Comparison of ENCODE assay signal across 24 cellular contexts in the genomic region with DNA sequence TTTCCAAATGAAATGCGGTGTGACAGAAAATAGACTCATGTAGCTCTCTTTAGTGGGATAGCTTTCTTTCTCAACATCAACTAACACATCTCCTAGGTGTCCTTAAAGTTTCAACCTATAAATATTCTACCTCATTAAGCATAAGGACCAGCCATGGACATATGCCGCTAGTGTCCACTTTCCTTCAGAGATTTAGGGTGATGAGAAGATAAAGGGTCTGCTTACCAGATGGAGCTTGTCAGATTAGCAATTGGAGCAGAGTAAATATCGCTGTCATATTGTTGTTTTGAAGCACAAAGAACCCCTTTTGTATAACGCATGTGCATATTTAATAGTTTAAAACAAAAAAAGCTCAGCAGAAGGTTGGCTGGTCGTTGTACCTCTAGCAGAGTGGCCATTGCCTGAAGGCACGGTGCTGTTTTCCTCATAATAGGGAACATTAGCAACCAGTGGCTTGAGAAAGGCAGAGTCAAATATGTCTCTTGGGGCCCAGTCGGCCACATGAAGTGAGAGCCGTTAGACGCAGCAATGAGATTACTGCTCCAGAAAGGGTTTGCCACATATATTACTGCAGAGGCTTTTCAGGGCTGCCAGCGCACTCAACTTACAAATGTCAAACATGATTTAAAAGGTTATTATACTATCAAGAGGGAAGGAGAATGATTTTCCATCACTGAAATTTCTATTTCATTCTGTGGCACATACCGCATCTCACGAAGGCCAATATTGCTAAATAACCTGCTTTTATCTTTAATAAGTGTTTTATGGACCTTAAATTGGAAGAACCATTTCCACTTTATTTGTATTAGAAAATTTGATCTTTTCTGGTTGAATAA.
DNase-seq lines count a peak whose midpoint lies in the region; TF ChIP-seq lines count a peak whose summit lies in the region.
"Had no signal": no experiment of that assay in that cellular context is flagged by ENCODE, and none has a peak within 500 bp of the region (broad histone marks: within the 10 kb centered on the region; RNA-seq: fewer than 3 reads in every experiment).

No MANE protein-coding gene starts in this region.

- H3K9me3 ChIP-seq in BE2C (no peaks in the 10 kb centered on the region), endodermal cell (ENCODE audit: control insufficient read depth, low read length) (no peaks in the 10 kb centered on the region)
- H3K9me3 ChIP-seq: MG63, mucosa of descending colon, suprapubic skin had no signal

- no peak overlapping the region for H3K27ac Mint-ChIP-seq in endodermal cell
- no peak overlapping the region for H3K27ac Mint-ChIP-seq in immature natural killer cell
- H3K27ac Mint-ChIP-seq: activated CD4-positive, alpha-beta T cell treated with anti-CD3 and anti-CD28 coated beads for 36 hours; activated CD8-positive, alpha-beta memory T cell treated with anti-CD3 and anti-CD28 coated beads, Interleukin-2, amount 10 ng/mL, durations not matched to agents 7 days and 5 days; activated naive CD4-positive, alpha-beta T cell treated with anti-CD3 and anti-CD28 coated beads, Interleukin-2, amount 50 U/mL, for 24 hours; stimulated activated memory B cell treated with anti-CD40 and anti-IgM and Interleukin-4, amounts not matched to agents 10 μg/mL and 1 μg/mL and 100 μg/mL, for 72 hours had no signal

- H3K27ac ChIP-seq in endodermal cell (ENCODE audit: low read depth, low read length), result peak overlapping the region; percentile 63
- H3K27ac ChIP-seq: suprapubic skin had no signal

- H3K36me3 Mint-ChIP-seq in endodermal cell (ENCODE audit: low read depth) (no peaks in the 10 kb centered on the region), immature natural killer cell (no peaks in the 10 kb centered on the region)
- H3K36me3 Mint-ChIP-seq: activated CD8-positive, alpha-beta memory T cell treated with anti-CD3 and anti-CD28 coated beads, Interleukin-2, amount 10 ng/mL, durations not matched to agents 7 days and 5 days; activated naive CD4-positive, alpha-beta T cell treated with anti-CD3 and anti-CD28 coated beads, Interleukin-2, amount 50 U/mL, for 24 hours; stimulated activated memory B cell treated with anti-CD40 and anti-IgM and Interleukin-4, amounts not matched to agents 10 μg/mL and 1 μg/mL and 100 μg/mL, for 72 hours had no signal

- H3K9me3 Mint-ChIP-seq in endodermal cell (no peaks in the 10 kb centered on the region), immature natural killer cell (peaks cover 1 to 27% (median 6%) of the 10 kb centered on the region in 6 donors)
- H3K9me3 Mint-ChIP-seq: activated naive CD4-positive, alpha-beta T cell treated with anti-CD3 and anti-CD28 coated beads, Interleukin-2, amount 50 U/mL, for 24 hours; neural crest cell had no signal

- TF ChIP-seq CTCF in BE2C (IDR thresholded peaks at IDR 0.05; ENCODE audit: low read depth, low read length) (no peak), endodermal cell (conservative IDR thresholded peaks at IDR 0.05) (no peak), GM13976 (IDR thresholded peaks at IDR 0.05; ENCODE audit: borderline replicate concordance, control extremely low read depth, extremely low read depth, insufficient read depth, missing control alignments) (no peak)

- H3K4me3 ChIP-seq in BE2C (ENCODE audit: low read depth, low read length), result peak overlapping the region; percentile 49
- no peak overlapping the region for H3K4me3 ChIP-seq in endodermal cell (ENCODE audit: low read length)
- H3K4me3 ChIP-seq: MG63, mucosa of descending colon, suprapubic skin had no signal

- H3K36me3 ChIP-seq in BE2C, result no peaks in the 10 kb centered on the region
- H3K36me3 ChIP-seq in endodermal cell (ENCODE audit: control insufficient read depth, insufficient read depth, low read length), result no peaks in the 10 kb centered on the region
- H3K36me3 ChIP-seq: MG63, suprapubic skin had no signal

- H3K4me1 ChIP-seq in BE2C, result peaks cover 11% of the 10 kb centered on the region
- no peaks in the 10 kb centered on the region for H3K4me1 ChIP-seq in endodermal cell (ENCODE audit: control insufficient read depth, insufficient read depth, low read length)
- H3K4me1 ChIP-seq: suprapubic skin had no signal

- POLR2A ChIA-PET in HEK293T (lab: Yijun Ruan, JAX), result no interaction called here

- H3K4me3 Mint-ChIP-seq in endodermal cell, result no peak overlapping the region
- H3K4me3 Mint-ChIP-seq in immature natural killer cell, result no peak overlapping the region
- H3K4me3 Mint-ChIP-seq: activated CD4-positive, alpha-beta T cell treated with anti-CD3 and anti-CD28 coated beads for 36 hours; activated CD8-positive, alpha-beta memory T cell treated with anti-CD3 and anti-CD28 coated beads, Interleukin-2, amount 10 ng/mL, durations not matched to agents 7 days and 5 days; activated naive CD4-positive, alpha-beta T cell treated with anti-CD3 and anti-CD28 coated beads, Interleukin-2, amount 50 U/mL, for 24 hours; neural crest cell; stimulated activated memory B cell treated with anti-CD40 and anti-IgM and Interleukin-4, amounts not matched to agents 10 μg/mL and 1 μg/mL and 100 μg/mL, for 72 hours had no signal

- in situ Hi-C loops in GM13976 (cut with MboI; ENCODE audit: low sequenced_read_pairs, unreplicated experiment), result no loop called here

- DNase-seq in BE2C (peak; percentile 86), HEK293T (ENCODE audit: extremely low spot score) (peak; percentile 18), NCI-H2227 treated with DMSO at 0.1 percent for 48 hours (lab: John Stamatoyannopoulos, UW) (peak; percentile 41), endodermal cell (no peak), GM13976 (ENCODE audit: low spot score) (no peak), globus pallidus (ENCODE audit: low spot score) (no peak), immature natural killer cell (no peak)
- no peak for DNase-seq in activated CD4-positive, alpha-beta T cell treated with anti-CD3 and anti-CD28 coated beads, Interleukin-2, amount 50 U/mL, for 4 hours
- DNase-seq: activated CD4-positive, alpha-beta T cell treated with anti-CD3 and anti-CD28 coated beads for 36 hours; activated CD8-positive, alpha-beta memory T cell treated with anti-CD3 and anti-CD28 coated beads, Interleukin-2, amount 10 ng/mL, durations not matched to agents 7 days and 5 days; aorta; Calu3; central memory CD4-positive, alpha-beta T cell; dermis blood vessel endothelial cell; H7; MG63; mucosa of descending colon; NCI-H2171 treated with DMSO at 0.1 percent for 48 hours; SIG-M5; T-helper 1 cell had no signal

- H3K27me3 Mint-ChIP-seq in endodermal cell (ENCODE audit: insufficient read depth) (no peaks in the 10 kb centered on the region), immature natural killer cell (ENCODE audit: low read depth in 3 of 3) (no peaks in the 10 kb centered on the region)
- H3K27me3 Mint-ChIP-seq: activated CD4-positive, alpha-beta T cell treated with anti-CD3 and anti-CD28 coated beads for 36 hours; activated CD8-positive, alpha-beta memory T cell treated with anti-CD3 and anti-CD28 coated beads, Interleukin-2, amount 10 ng/mL, durations not matched to agents 7 days and 5 days; activated naive CD4-positive, alpha-beta T cell treated with anti-CD3 and anti-CD28 coated beads, Interleukin-2, amount 50 U/mL, for 24 hours; stimulated activated memory B cell treated with anti-CD40 and anti-IgM and Interleukin-4, amounts not matched to agents 10 μg/mL and 1 μg/mL and 100 μg/mL, for 72 hours had no signal

- H3K27me3 ChIP-seq in BE2C, result no peaks in the 10 kb centered on the region
- H3K27me3 ChIP-seq in endodermal cell (ENCODE audit: control insufficient read depth, insufficient read depth, low read length, poor library complexity, severe bottlenecking), result no peaks in the 10 kb centered on the region
- H3K27me3 ChIP-seq: MG63, suprapubic skin had no signal

- CTCF ChIA-PET in HEK293T (lab: Yijun Ruan, JAX), result interaction anchor here (1.3 kb wide), 1 partner anchor 265 kb away, joined by 4 read pairs; no protein-coding TSS in a partner anchor

- H3K4me1 Mint-ChIP-seq in endodermal cell (no peaks in the 10 kb centered on the region), immature natural killer cell (no peaks in the 10 kb centered on the region)
- H3K4me1 Mint-ChIP-seq: activated CD4-positive, alpha-beta T cell treated with anti-CD3 and anti-CD28 coated beads for 36 hours; activated CD8-positive, alpha-beta memory T cell treated with anti-CD3 and anti-CD28 coated beads, Interleukin-2, amount 10 ng/mL, durations not matched to agents 7 days and 5 days; activated naive CD4-positive, alpha-beta T cell treated with anti-CD3 and anti-CD28 coated beads, Interleukin-2, amount 50 U/mL, for 24 hours; stimulated activated memory B cell treated with anti-CD40 and anti-IgM and Interleukin-4, amounts not matched to agents 10 μg/mL and 1 μg/mL and 100 μg/mL, for 72 hours had no signal

- 48 to 80% methylated on average over 4 to 12 of the region's 12 CpGs for WGBS in endodermal cell (ENCODE audit: insufficient coverage in 1 of 2, insufficient read length in 1 of 2), 2 experiments

- H3K9ac ChIP-seq in endodermal cell (ENCODE audit: extremely low read depth, low read length, poor library complexity, severe bottlenecking), result no peak overlapping the region

TF ChIP-seq in HEK293T, 16 proteins besides CTCF, POLR2A, EP300 and RAD21:
- no peak for TF ChIP-seq ARNT (IDR thresholded peaks at IDR 0.05)
- TF ChIP-seq, protein P1, sequence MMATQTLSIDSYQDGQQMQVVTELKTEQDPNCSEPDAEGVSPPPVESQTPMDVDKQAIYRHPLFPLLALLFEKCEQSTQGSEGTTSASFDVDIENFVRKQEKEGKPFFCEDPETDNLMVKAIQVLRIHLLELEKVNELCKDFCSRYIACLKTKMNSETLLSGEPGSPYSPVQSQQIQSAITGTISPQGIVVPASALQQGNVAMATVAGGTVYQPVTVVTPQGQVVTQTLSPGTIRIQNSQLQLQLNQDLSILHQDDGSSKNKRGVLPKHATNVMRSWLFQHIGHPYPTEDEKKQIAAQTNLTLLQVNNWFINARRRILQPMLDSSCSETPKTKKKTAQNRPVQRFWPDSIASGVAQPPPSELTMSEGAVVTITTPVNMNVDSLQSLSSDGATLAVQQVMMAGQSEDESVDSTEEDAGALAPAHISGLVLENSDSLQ (IDR thresholded peaks at IDR 0.05), result peak; percentile 25; the same call in 1 of the 2 replicates
TF ChIP-seq in HEK293T: peak in this region for 1.

Comparison
In these comparisons a context has a peak if more than half of its experiments do, and no peak if none do; other contexts are left out.
1. DNase-seq: peak in BE2C (single experiment), HEK293T (single experiment) and NCI-H2227 treated with DMSO at 0.1 percent for 48 hours (single experiment); none in endodermal cell (single experiment), GM13976 (single experiment), globus pallidus (single experiment), activated CD4-positive, alpha-beta T cell treated with anti-CD3 and anti-CD28 coated beads, Interleukin-2, amount 50 U/mL, for 4 hours (0 of 2) and immature natural killer cell (0 of 3).